Comparison of ENCODE assay signal across 1 cellular context in the genomic region with DNA sequence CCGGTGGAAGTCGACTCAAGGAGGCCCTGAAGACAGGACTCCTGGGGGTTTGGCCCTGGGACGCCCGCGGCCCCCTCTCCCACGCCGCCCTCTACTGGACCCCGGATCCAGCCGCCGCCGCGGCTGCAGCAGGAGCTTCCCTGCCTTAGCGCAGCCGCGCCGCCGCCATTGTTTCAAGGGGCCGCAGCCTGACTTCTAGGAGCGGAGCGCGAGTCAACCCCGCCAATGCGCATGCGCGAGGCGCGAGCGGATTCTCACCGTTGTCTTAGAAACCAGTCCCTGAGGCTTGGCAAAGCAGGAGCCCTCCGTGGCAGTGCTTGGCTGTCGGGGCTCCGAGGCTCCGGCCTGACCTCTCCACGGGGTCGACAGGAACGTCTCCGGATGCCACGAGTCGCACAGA.
TF ChIP-seq lines count a peak whose summit lies in the region.

No MANE protein-coding gene starts in this region.

TF ChIP-seq in K562, 482 proteins besides CTCF, POLR2A, EP300 and RAD21 (continued from another document):
- TF ChIP-seq, protein P1, sequence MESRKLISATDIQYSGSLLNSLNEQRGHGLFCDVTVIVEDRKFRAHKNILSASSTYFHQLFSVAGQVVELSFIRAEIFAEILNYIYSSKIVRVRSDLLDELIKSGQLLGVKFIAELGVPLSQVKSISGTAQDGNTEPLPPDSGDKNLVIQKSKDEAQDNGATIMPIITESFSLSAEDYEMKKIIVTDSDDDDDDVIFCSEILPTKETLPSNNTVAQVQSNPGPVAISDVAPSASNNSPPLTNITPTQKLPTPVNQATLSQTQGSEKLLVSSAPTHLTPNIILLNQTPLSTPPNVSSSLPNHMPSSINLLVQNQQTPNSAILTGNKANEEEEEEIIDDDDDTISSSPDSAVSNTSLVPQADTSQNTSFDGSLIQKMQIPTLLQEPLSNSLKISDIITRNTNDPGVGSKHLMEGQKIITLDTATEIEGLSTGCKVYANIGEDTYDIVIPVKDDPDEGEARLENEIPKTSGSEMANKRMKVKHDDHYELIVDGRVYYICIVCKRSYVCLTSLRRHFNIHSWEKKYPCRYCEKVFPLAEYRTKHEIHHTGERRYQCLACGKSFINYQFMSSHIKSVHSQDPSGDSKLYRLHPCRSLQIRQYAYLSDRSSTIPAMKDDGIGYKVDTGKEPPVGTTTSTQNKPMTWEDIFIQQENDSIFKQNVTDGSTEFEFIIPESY (CRISPR knock-in tag; IDR thresholded peaks at IDR 0.05): 0 out of 2 replicates have a peak, but pooled peaks have one; percentile 25
- TF ChIP-seq NRF1 (conservative IDR thresholded peaks at IDR 0.05 in 1 of 2, IDR thresholded peaks at IDR 0.05 in 1 of 2): peak; percentile 66 to 70; a peak in 3 of 4 replicates
